ENCODE assay signal across 11 cellular contexts in the genomic region with DNA sequence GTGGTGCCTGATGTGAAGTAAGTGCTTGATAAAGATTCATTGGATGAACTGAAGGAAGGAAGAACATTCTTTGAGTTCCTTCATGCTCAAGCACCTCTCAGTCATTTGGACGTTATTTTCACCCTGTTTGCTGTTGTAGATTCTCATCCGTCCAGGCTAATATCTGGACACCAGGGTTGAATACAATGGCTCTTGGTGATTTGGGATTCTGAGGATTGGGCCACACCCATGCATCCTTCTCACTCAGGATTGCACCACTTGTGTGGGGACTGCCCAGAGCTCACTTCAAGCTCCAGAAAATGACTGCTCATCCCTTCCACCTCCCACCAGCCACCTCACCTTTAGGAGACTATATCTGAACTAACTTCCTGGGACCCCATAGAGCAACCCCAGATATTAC.
DNase-seq lines count a peak whose midpoint lies in the region; ATAC-seq and TF ChIP-seq lines count a peak whose summit lies in the region.
"Had no signal": no experiment of that assay in that cellular context is flagged by ENCODE, and none has a peak within 500 bp of the region (broad histone marks: within the 10 kb centered on the region; RNA-seq: fewer than 3 reads in every experiment).

No MANE protein-coding gene starts in this region.

- no CpG with 5 or more reads among the region's 2 CpGs for WGBS in trophoblast cell (ENCODE audit: extremely low coverage, insufficient coverage, insufficient read length)
- 0 to 19% methylated on average over 2 of the region's 2 CpGs for WGBS in aorta, 2 donors

- no peak overlapping the region for H4K12ac ChIP-seq in trophoblast cell (ENCODE audit: low read depth, low read length)

- H3K18ac ChIP-seq in trophoblast cell (ENCODE audit: low read length): peak overlapping the region; percentile 20

- no peak overlapping the region for H4K91ac ChIP-seq in trophoblast cell (ENCODE audit: low read depth, low read length)

- no peak overlapping the region for H3K9ac ChIP-seq in trophoblast cell (ENCODE audit: low read length)

- H3K4me1 ChIP-seq in right atrium auricular region (peaks cover 0 to 75% of the 10 kb centered on the region in 2 donors), trophoblast cell (ENCODE audit: control insufficient read depth in 1 of 2, insufficient read depth in 2 of 2, low read length in 2 of 2) (peaks cover 26 to 32% of the 10 kb centered on the region in 2 experiments), aorta (ENCODE audit: control insufficient read depth in 1 of 2, insufficient read depth in 2 of 2, low read length in 2 of 2) (peaks cover 5 to 6% of the 10 kb centered on the region in 2 donors)

- no peak for ATAC-seq in left cardiac atrium
- ATAC-seq in aorta (ENCODE audit: low FRiP score): no peak
- ATAC-seq in GM18861 (IDR thresholded peaks at IDR 0.05; ENCODE audit: unreplicated experiment): no peak
- ATAC-seq: stimulated activated naive B cell treated with anti-CD40 and anti-IgM and Interleukin-4, amounts not matched to agents 10 μg/mL and 1 μg/mL and 100 μg/mL, for 72 hours had no signal

- in situ Hi-C loops in KBM-7 (cut with MboI; ENCODE audit: low pct_unique_long_range_greater_than_20kb, low sequenced_read_pairs): no loop called here

- no peak overlapping the region for H3K23ac ChIP-seq in trophoblast cell (ENCODE audit: low read length)

- H3K27me3 ChIP-seq in right atrium auricular region (no peaks in the 10 kb centered on the region), trophoblast cell (ENCODE audit: insufficient read depth, low read length) (no peaks in the 10 kb centered on the region), aorta (ENCODE audit: control insufficient read depth in 1 of 2, insufficient read depth in 2 of 2, low read length in 1 of 2) (no peaks in the 10 kb centered on the region)

- no peaks in the 10 kb centered on the region for H3K79me2 ChIP-seq in trophoblast cell (ENCODE audit: control insufficient read depth, insufficient read depth, low read length, poor library complexity)

- H3K27ac ChIP-seq in right atrium auricular region: peak overlapping the region; percentile 84 to 94
- no peak overlapping the region for H3K27ac ChIP-seq in trophoblast cell (ENCODE audit: low read depth, low read length)
- peak overlapping the region; percentile 91 to 98 for H3K27ac ChIP-seq in aorta (ENCODE audit: low read depth in 1 of 2, low read length in 2 of 2)
- H3K27ac ChIP-seq: HL-60 had no signal

- DNase-seq in right atrium auricular region (ENCODE audit: low spot score): peak; percentile 77
- no peak for DNase-seq in left cardiac atrium
- DNase-seq in fibroblast of gingiva (ENCODE audit: low read depth): peak; percentile 44
- DNase-seq in trophoblast cell: no peak
- no peak for DNase-seq in aorta
- no peak for DNase-seq in GDM1 (lab: John Stamatoyannopoulos, UW)
- DNase-seq in KBM-7: no peak
- DNase-seq: NCI-H1092 treated with DMSO at 0.1 percent for 48 hours; stimulated activated naive B cell treated with anti-CD40 and anti-IgM and Interleukin-4, amounts not matched to agents 10 μg/mL and 1 μg/mL and 100 μg/mL, for 72 hours had no signal

- H3K4me2 ChIP-seq in trophoblast cell (ENCODE audit: low read length): no peak overlapping the region

- H3K14ac ChIP-seq in trophoblast cell (ENCODE audit: low read length): no peak overlapping the region

- no peak overlapping the region for H2BK5ac ChIP-seq in trophoblast cell (ENCODE audit: low read depth, low read length, poor library complexity)

- H3K9me3 ChIP-seq in right atrium auricular region (no peaks in the 10 kb centered on the region), trophoblast cell (ENCODE audit: insufficient read depth, low read depth, low read length) (peaks cover 1% of the 10 kb centered on the region), aorta (ENCODE audit: control insufficient read depth, low read length) (no peaks in the 10 kb centered on the region)

- H3K36me3 ChIP-seq in right atrium auricular region (no peaks in the 10 kb centered on the region), trophoblast cell (ENCODE audit: control insufficient read depth in 1 of 2, insufficient read depth in 2 of 2, low read length in 2 of 2) (peaks cover 18 to 26% of the 10 kb centered on the region in 2 experiments), aorta (ENCODE audit: control insufficient read depth in 1 of 2, insufficient read depth in 2 of 2, low read length in 1 of 2) (no peaks in the 10 kb centered on the region)

- no peak overlapping the region for H3K4me3 ChIP-seq in right atrium auricular region
- no peak overlapping the region for H3K4me3 ChIP-seq in trophoblast cell (ENCODE audit: low read depth, low read length)
- H3K4me3 ChIP-seq in aorta (ENCODE audit: low read length in 2 of 2): no peak overlapping the region

- intact Hi-C loops in left cardiac atrium (cut with DNase I): no loop called here
- intact Hi-C loops in aorta (cut with DNase I): loop anchor here in 1 of 2 donors (2.0 kb wide), 1 partner anchor 37 kb away; no protein-coding TSS in a partner anchor

- H2AK5ac ChIP-seq in trophoblast cell (ENCODE audit: low read length): no peak overlapping the region

- peak overlapping the region; percentile 51 for H2BK12ac ChIP-seq in trophoblast cell (ENCODE audit: low read length)

- no peak overlapping the region for H2AFZ ChIP-seq in trophoblast cell (ENCODE audit: insufficient read depth, low read length, poor library complexity)

- H3K4ac ChIP-seq in trophoblast cell (ENCODE audit: low read depth, low read length): no peak overlapping the region

- H4K8ac ChIP-seq in trophoblast cell (ENCODE audit: low read depth, low read length): no peak overlapping the region

- no peak for TF ChIP-seq CTCF in right atrium auricular region (IDR thresholded peaks at IDR 0.05)

- peaks cover 13% of the 10 kb centered on the region for H3K79me1 ChIP-seq in trophoblast cell (ENCODE audit: low read length)

- H2BK120ac ChIP-seq in trophoblast cell (ENCODE audit: insufficient read depth, low read length, poor library complexity): peak overlapping the region; percentile 39

Comparison
In these comparisons a context has a peak if more than half of its experiments do, and no peak if none do; other contexts are left out.
1. DNase-seq: peak in right atrium auricular region (single experiment) and fibroblast of gingiva (single experiment); none in left cardiac atrium (single experiment), trophoblast cell (0 of 2), aorta (0 of 2), GDM1 (single experiment) and KBM-7 (single experiment).